12 cellular contexts compared by ENCODE assay signal in genomic region chr1:21313146-21313885, GRCh38. TPM values are rescaled to one million over a fixed set of nuclear protein-coding genes. Genes with fewer than 3 reads are reported as not detected.
DNase-seq lines count a peak whose midpoint lies in the region; ATAC-seq, FAIRE-seq and TF ChIP-seq lines count a peak whose summit lies in the region.
"Had no signal": no experiment of that assay in that cellular context is flagged by ENCODE, and none has a peak within 500 bp of the region (broad histone marks: within the 10 kb centered on the region; RNA-seq: fewer than 3 reads in every experiment).

No MANE protein-coding gene starts in this region.

- H4K12ac ChIP-seq in trophoblast cell (ENCODE audit: low read depth, low read length), result no peak overlapping the region

- H2BK12ac ChIP-seq in trophoblast cell (ENCODE audit: low read length), result no peak overlapping the region

- peak overlapping the region; percentile 50 for H2AK5ac ChIP-seq in trophoblast cell (ENCODE audit: low read length)

- H2BK5ac ChIP-seq in trophoblast cell (ENCODE audit: low read depth, low read length, poor library complexity), result no peak overlapping the region

- no peaks in the 10 kb centered on the region for H3K27me3 ChIP-seq in Peyer's patch
- no peaks in the 10 kb centered on the region for H3K27me3 ChIP-seq in fibroblast of lung (ENCODE audit: control insufficient read depth, insufficient read depth, low read length)
- no peaks in the 10 kb centered on the region for H3K27me3 ChIP-seq in trophoblast cell (ENCODE audit: insufficient read depth, low read length)
- H3K27me3 ChIP-seq: upper lobe of left lung had no signal

- H3K9me3 ChIP-seq in Peyer's patch (no peaks in the 10 kb centered on the region), fibroblast of lung (ENCODE audit: control insufficient read depth, insufficient read depth, low read depth, low read length) (no peaks in the 10 kb centered on the region), trophoblast cell (ENCODE audit: insufficient read depth, low read depth, low read length) (no peaks in the 10 kb centered on the region)
- H3K9me3 ChIP-seq: upper lobe of left lung had no signal

- H3K14ac ChIP-seq in trophoblast cell (ENCODE audit: low read length), result no peak overlapping the region

- peak; percentile 78 for DNase-seq in Daoy (ENCODE audit: low read depth)
- no peak for DNase-seq in Peyer's patch
- DNase-seq in fibroblast of lung (ENCODE audit: low read depth in 2 of 2), result peak in 1 of 2 donors; percentile 72
- no peak for DNase-seq in trophoblast cell
- DNase-seq in GM12892 (ENCODE audit: insufficient read length), result no peak
- DNase-seq in T-helper 2 cell treated with Interferon-gamma antibody and Interleukin-4, amounts not matched to agents 5 μg/mL and 100 μg/mL, for 36 hours (ENCODE audit: low spot score), result no peak
- DNase-seq: DMS79 treated with DMSO at 0.1 percent for 48 hours, mesendoderm, upper lobe of left lung had no signal

- no peaks in the 10 kb centered on the region for H3K79me1 ChIP-seq in trophoblast cell (ENCODE audit: low read length)

- TF ChIP-seq CTCF in Peyer's patch (IDR thresholded peaks at IDR 0.05) (no peak), fibroblast of lung (conservative IDR thresholded peaks at IDR 0.05 in 1 of 2, IDR thresholded peaks at IDR 0.05 in 1 of 2; ENCODE audit: low read depth in 1 of 2, low read length in 2 of 2) (no peak)

- H3K4me1 Mint-ChIP-seq in T-helper 2 cell treated with Interferon-gamma antibody and Interleukin-4, amounts not matched to agents 5 μg/mL and 100 μg/mL, for 36 hours (ENCODE audit: low read depth), result peaks cover 6% of the 10 kb centered on the region

- H3K9me3 Mint-ChIP-seq in T-helper 2 cell treated with Interferon-gamma antibody and Interleukin-4, amounts not matched to agents 5 μg/mL and 100 μg/mL, for 36 hours, result no peaks in the 10 kb centered on the region

- no peak overlapping the region for H2BK120ac ChIP-seq in trophoblast cell (ENCODE audit: insufficient read depth, low read length, poor library complexity)

- H3K27me3 Mint-ChIP-seq in T-helper 2 cell treated with Interferon-gamma antibody and Interleukin-4, amounts not matched to agents 5 μg/mL and 100 μg/mL, for 36 hours (ENCODE audit: low read depth), result no peaks in the 10 kb centered on the region

- H3K9ac ChIP-seq in fibroblast of lung (ENCODE audit: insufficient read depth, low read length) (no peak overlapping the region), trophoblast cell (ENCODE audit: low read length) (no peak overlapping the region)

- H3K23ac ChIP-seq in trophoblast cell (ENCODE audit: low read length), result no peak overlapping the region

- no peak for TF ChIP-seq POLR2A in Peyer's patch (IDR thresholded peaks at IDR 0.05)
- TF ChIP-seq POLR2A in GM12892 (IDR thresholded peaks at IDR 0.05; ENCODE audit: low read depth, low read length), result no peak

- no peak overlapping the region for H3K18ac ChIP-seq in trophoblast cell (ENCODE audit: low read length)

- H3K27ac Mint-ChIP-seq in T-helper 2 cell treated with Interferon-gamma antibody and Interleukin-4, amounts not matched to agents 5 μg/mL and 100 μg/mL, for 36 hours, result no peak overlapping the region

- no peaks in the 10 kb centered on the region for H3K36me3 ChIP-seq in Peyer's patch
- H3K36me3 ChIP-seq in fibroblast of lung (ENCODE audit: control insufficient read depth, insufficient read depth, low read length), result peaks cover 2% of the 10 kb centered on the region
- no peaks in the 10 kb centered on the region for H3K36me3 ChIP-seq in trophoblast cell (ENCODE audit: control insufficient read depth in 1 of 2, insufficient read depth in 2 of 2, low read length in 2 of 2)
- H3K36me3 ChIP-seq: upper lobe of left lung had no signal

- ATAC-seq in GM18861 (IDR thresholded peaks at IDR 0.05; ENCODE audit: unreplicated experiment) (no peak), GM21360 (IDR thresholded peaks at IDR 0.05; ENCODE audit: unreplicated experiment) (no peak)

- no peak for FAIRE-seq in GM12892 (lab: Jason Lieb, UNC)

- no peaks in the 10 kb centered on the region for H4K20me1 ChIP-seq in fibroblast of lung (ENCODE audit: control insufficient read depth, extremely low read depth, insufficient read depth, low read length)

- H3K4me3 ChIP-seq in Peyer's patch, result no peak overlapping the region
- H3K4me3 ChIP-seq in fibroblast of lung (replicated peaks in 1 of 4; ENCODE audit: control extremely low read depth in 1 of 4, insufficient read depth in 1 of 4, low read depth in 3 of 4, low read length in 4 of 4), result no peak overlapping the region
- no peak overlapping the region for H3K4me3 ChIP-seq in trophoblast cell (ENCODE audit: low read depth, low read length)
- H3K4me3 ChIP-seq: upper lobe of left lung had no signal

- H3K4me2 ChIP-seq in fibroblast of lung (ENCODE audit: extremely low read depth, insufficient read depth, low read length), result peak overlapping the region; percentile 42
- no peak overlapping the region for H3K4me2 ChIP-seq in trophoblast cell (ENCODE audit: low read length)

- no peak overlapping the region for H4K8ac ChIP-seq in trophoblast cell (ENCODE audit: low read depth, low read length)

- H3K4me3 Mint-ChIP-seq in T-helper 2 cell treated with Interferon-gamma antibody and Interleukin-4, amounts not matched to agents 5 μg/mL and 100 μg/mL, for 36 hours, result no peak overlapping the region

- H2AFZ ChIP-seq in fibroblast of lung (ENCODE audit: low read length), result no peak overlapping the region
- H2AFZ ChIP-seq in trophoblast cell (ENCODE audit: insufficient read depth, low read length, poor library complexity), result no peak overlapping the region

- H3K4ac ChIP-seq in trophoblast cell (ENCODE audit: low read depth, low read length), result no peak overlapping the region

- peaks cover 0 to 50% (median under 1%) of the 10 kb centered on the region in 4 donors for H3K4me1 ChIP-seq in Peyer's patch
- H3K4me1 ChIP-seq in fibroblast of lung (ENCODE audit: control insufficient read depth, extremely low read depth, insufficient read depth, low read length), result peaks cover 47% of the 10 kb centered on the region
- peaks cover 12 to 19% of the 10 kb centered on the region in 2 experiments for H3K4me1 ChIP-seq in trophoblast cell (ENCODE audit: control insufficient read depth in 1 of 2, insufficient read depth in 2 of 2, low read length in 2 of 2)

- no CpG with 5 or more reads among the region's 6 CpGs for WGBS in trophoblast cell (ENCODE audit: extremely low coverage, insufficient coverage, insufficient read length)

- H3K79me2 ChIP-seq in fibroblast of lung (ENCODE audit: control insufficient read depth, insufficient read depth, low read length) (peaks cover 53% of the 10 kb centered on the region), trophoblast cell (ENCODE audit: control insufficient read depth, insufficient read depth, low read length, poor library complexity) (no peaks in the 10 kb centered on the region)

- H4K91ac ChIP-seq in trophoblast cell (ENCODE audit: low read depth, low read length), result peak overlapping the region; percentile 25

- H3K27ac ChIP-seq in Peyer's patch, result peak overlapping the region in 3 of 4 donors; percentile 3 to 32 (median 11)
- H3K27ac ChIP-seq in fibroblast of lung (ENCODE audit: insufficient read depth, low read length), result peak overlapping the region; percentile 15
- no peak overlapping the region for H3K27ac ChIP-seq in trophoblast cell (ENCODE audit: low read depth, low read length)
- H3K27ac ChIP-seq: epithelial cell of prostate had no signal

- peaks cover 6% of the 10 kb centered on the region for H3K36me3 Mint-ChIP-seq in T-helper 2 cell treated with Interferon-gamma antibody and Interleukin-4, amounts not matched to agents 5 μg/mL and 100 μg/mL, for 36 hours (ENCODE audit: low read depth)

RNA-seq across cellular contexts. Expression of gene ECE1, which starts 23.1 kb away (rescaled TPM):
- total RNA-seq in Daoy (2014; rRNA removed; shearing (Covaris generic)), result 59.8 and 69.8 TPM in 2 replicates
- 100 to 1,000 TPM; 105 to 122 (median 112) TPM for total RNA-seq in Peyer's patch
- 57.3 and 138 TPM in 2 replicates for total RNA-seq in fibroblast of lung
- 131 and 137 TPM in 2 replicates for polyA plus RNA-seq in fibroblast of lung
- 145 and 152 TPM in 2 replicates for polyA plus RNA-seq in fibroblast of lung (2012)
- 228 and 250 TPM in 2 replicates for polyA minus RNA-seq in fibroblast of lung (ENCODE audit: low replicate concordance)
- 50.0 and 52.3 TPM in 2 replicates for polyA plus RNA-seq in trophoblast cell (2013)
- 16.7 TPM for polyA plus RNA-seq in GM12892 (2012; ENCODE audit: missing spikeins)
